8 cellular contexts compared by ENCODE assay signal in the genomic region with DNA sequence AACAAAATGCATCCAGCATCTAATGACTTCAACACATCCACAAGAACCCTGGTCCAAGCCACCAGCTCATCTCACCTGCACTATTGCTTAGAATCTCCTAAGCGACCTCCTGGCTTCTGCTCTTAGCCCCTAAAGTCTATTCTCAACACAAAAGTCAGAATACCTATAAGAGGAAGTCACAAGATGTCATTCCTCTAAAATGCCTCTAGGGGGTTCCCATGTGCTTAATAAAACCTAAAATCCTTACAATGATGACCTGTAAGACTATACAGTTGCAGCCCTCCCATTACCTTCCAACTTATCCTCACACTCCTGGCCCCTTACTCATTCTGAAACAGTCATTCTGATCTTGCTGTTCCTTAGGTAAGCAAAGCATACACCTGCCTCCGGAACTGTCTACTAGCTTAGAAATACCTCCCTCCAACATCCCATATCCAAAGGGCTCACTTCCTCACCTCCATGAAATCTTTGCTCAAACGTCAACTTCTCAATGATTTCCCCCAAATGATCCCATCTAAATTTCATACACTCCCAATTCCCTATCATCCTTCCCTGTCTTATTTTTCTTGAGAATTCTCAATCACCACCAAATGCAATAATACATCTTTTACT. TPM values are rescaled to one million over a fixed set of nuclear protein-coding genes. Genes with fewer than 3 reads are reported as not detected.
A peak's percentile ranks its signal among the peaks of the same experiment; 100 is the strongest.
DNase-seq lines count a peak whose midpoint lies in the region; ATAC-seq and TF ChIP-seq lines count a peak whose summit lies in the region.

No MANE protein-coding gene starts in this region.

- no peaks in the 10 kb centered on the region for H3K4me1 Mint-ChIP-seq in CD8-positive, alpha-beta T cell (ENCODE audit: low read depth)
- H3K4me1 Mint-ChIP-seq in central memory CD8-positive, alpha-beta T cell, result no peaks in the 10 kb centered on the region

- H3K4me3 ChIP-seq in CD8-positive, alpha-beta T cell (ENCODE audit: low read depth, low read length), result no peak overlapping the region
- H3K4me3 ChIP-seq in lung, result no peak overlapping the region

- H3K9me3 ChIP-seq in CD8-positive, alpha-beta T cell (ENCODE audit: low read length), result no peaks in the 10 kb centered on the region
- H3K9me3 ChIP-seq in lung (ENCODE audit: control insufficient read depth in 2 of 2, insufficient read depth in 1 of 2, low read length in 1 of 2), result no peaks in the 10 kb centered on the region

- no peak overlapping the region for H3K27ac Mint-ChIP-seq in CD8-positive, alpha-beta T cell
- H3K27ac Mint-ChIP-seq in central memory CD8-positive, alpha-beta T cell (ENCODE audit: low read depth), result no peak overlapping the region

- no peak for DNase-seq in CD8-positive, alpha-beta T cell
- DNase-seq in NCI-H82 (lab: John Stamatoyannopoulos, UW) (peak; percentile 84), lung (ENCODE audit: low spot score) (no peak), amygdala (lab: John Stamatoyannopoulos, UW) (no peak)
- DNase-seq in central memory CD8-positive, alpha-beta T cell (ENCODE audit: low spot score in 2 of 2), result no peak
- no peak for DNase-seq in effector CD4-positive, alpha-beta T cell

- POLR2A ChIA-PET in CD8-positive, alpha-beta T cell (lab: Charles Lee), result no interaction called here

- no peaks in the 10 kb centered on the region for H3K9me3 Mint-ChIP-seq in CD8-positive, alpha-beta T cell
- no peaks in the 10 kb centered on the region for H3K9me3 Mint-ChIP-seq in central memory CD8-positive, alpha-beta T cell

- peak; percentile 90 for ATAC-seq in CD8-positive, alpha-beta T cell
- ATAC-seq in GM18858 (IDR thresholded peaks at IDR 0.05; ENCODE audit: unreplicated experiment) (peak; percentile 95), HG03103 (IDR thresholded peaks at IDR 0.05; ENCODE audit: low read depth, unreplicated experiment) (peak; percentile 83), lung (ENCODE audit: insufficient read depth, low FRiP score) (peak; percentile 54)
- peak; percentile 56 for ATAC-seq in central memory CD8-positive, alpha-beta T cell (replicated peaks; ENCODE audit: extremely low read depth, poor library complexity, severe bottlenecking)

- H3K4me1 ChIP-seq in CD8-positive, alpha-beta T cell (ENCODE audit: insufficient read depth, low read length), result no peaks in the 10 kb centered on the region
- H3K4me1 ChIP-seq in lung (ENCODE audit: control insufficient read depth in 2 of 2, insufficient read depth in 2 of 2, low read length in 2 of 2), result peaks cover 0 to 4% of the 10 kb centered on the region in 2 donors

- H3K4me3 Mint-ChIP-seq in CD8-positive, alpha-beta T cell, result no peak overlapping the region
- H3K4me3 Mint-ChIP-seq in central memory CD8-positive, alpha-beta T cell, result no peak overlapping the region

- peak; percentile 66 for TF ChIP-seq CTCF in CD8-positive, alpha-beta T cell (IDR thresholded peaks at IDR 0.05)
- TF ChIP-seq CTCF in lung (IDR thresholded peaks at IDR 0.05; ENCODE audit: control extremely low read depth, extremely low read depth), result peak; percentile 41

- 49 to 64% methylated on average over 3 of the region's 3 CpGs for WGBS in lung, 2 donors

- CTCF ChIA-PET in CD8-positive, alpha-beta T cell (lab: Charles Lee), result interaction anchor here (0.6 to 6.4 kb wide), 17 partner anchors 9 to 567 kb away, joined by 3 to 40 read pairs (median 5); partner anchors contain the start of genes NEK5 and VPS36

- H3K36me3 Mint-ChIP-seq in CD8-positive, alpha-beta T cell, result no peaks in the 10 kb centered on the region
- peaks cover 2% of the 10 kb centered on the region for H3K36me3 Mint-ChIP-seq in central memory CD8-positive, alpha-beta T cell (ENCODE audit: insufficient read depth)

- no peak overlapping the region for H3K27ac ChIP-seq in CD8-positive, alpha-beta T cell (ENCODE audit: low read depth, low read length)
- no peak overlapping the region for H3K27ac ChIP-seq in lung (ENCODE audit: low read depth in 1 of 2, low read length in 1 of 2)

- no peaks in the 10 kb centered on the region for H3K36me3 ChIP-seq in CD8-positive, alpha-beta T cell (ENCODE audit: insufficient read depth, low read length)
- no peaks in the 10 kb centered on the region for H3K36me3 ChIP-seq in lung (ENCODE audit: control insufficient read depth in 2 of 2, insufficient read depth in 2 of 2, low read length in 2 of 2)

- intact Hi-C loops in CD8-positive, alpha-beta T cell (cut with DNase I, micrococcal nuclease), result loop anchor here (1.0 kb wide), 3 partner anchors 126 to 449 kb away; partner anchors contain the start of genes NEK5 (in 1 of the 2) and VPS36 (in 1 of the 2)

- H3K27me3 Mint-ChIP-seq in CD8-positive, alpha-beta T cell (ENCODE audit: low read depth), result peaks cover 18% of the 10 kb centered on the region
- H3K27me3 Mint-ChIP-seq in central memory CD8-positive, alpha-beta T cell, result peaks cover 38% of the 10 kb centered on the region

- no peaks in the 10 kb centered on the region for H3K27me3 ChIP-seq in CD8-positive, alpha-beta T cell (ENCODE audit: insufficient read depth, low read length)
- H3K27me3 ChIP-seq in lung (ENCODE audit: control insufficient read depth, insufficient read depth), result no peaks in the 10 kb centered on the region

RNA-seq across cellular contexts. Expression of gene ATP7B, which starts 10.0 kb away (rescaled TPM):
- under 1 TPM; 0.36 to 0.41 TPM for total RNA-seq in CD8-positive, alpha-beta T cell
- 10 to 100 TPM in 1 of 2 donors, 1 to 10 TPM in 1; 6.8 to 10.2 TPM for total RNA-seq in lung
- 1 to 10 TPM; 1.4 to 2.0 TPM for polyA plus RNA-seq in lung

RNA-seq across cellular contexts. Expression of gene ALG11, which starts 11.0 kb away (rescaled TPM):
- total RNA-seq in CD8-positive, alpha-beta T cell, result 10 to 100 TPM; 34.0 to 35.1 TPM
- 10 to 100 TPM; 24.4 to 31.3 TPM for total RNA-seq in lung
- polyA plus RNA-seq in lung, result 1 to 10 TPM; 5.3 to 8.7 TPM

RNA-seq across cellular contexts. Expression of gene UTP14C, which starts 23.3 kb away (rescaled TPM):
- total RNA-seq in CD8-positive, alpha-beta T cell, result 1 to 10 TPM; 1.7 to 2.2 TPM
- total RNA-seq in lung, result 10 to 100 TPM; 14.8 to 26.8 TPM
- 1 to 10 TPM; 2.8 to 8.2 TPM for polyA plus RNA-seq in lung

Comparison
In these comparisons a context has a peak if more than half of its experiments do, and no peak if none do; other contexts are left out.
1. RNA of gene ATP7B, which starts 10.0 kb away (total RNA-seq): 6.8 to 10.2 TPM in lung; 0.36 to 0.41 TPM in CD8-positive, alpha-beta T cell; every median in the first group is over 4 times any median in the second.
2. RNA of gene UTP14C, which starts 23.3 kb away (total RNA-seq): 14.8 to 26.8 TPM in lung; 1.7 to 2.2 TPM in CD8-positive, alpha-beta T cell; every median in the first group is over 4 times any median in the second.
3. Peak in every context shown above with its lines, with median percentiles within 50 percentile points of each other: ATAC-seq.